1 cellular context compared by ENCODE assay signal in the genomic region with DNA sequence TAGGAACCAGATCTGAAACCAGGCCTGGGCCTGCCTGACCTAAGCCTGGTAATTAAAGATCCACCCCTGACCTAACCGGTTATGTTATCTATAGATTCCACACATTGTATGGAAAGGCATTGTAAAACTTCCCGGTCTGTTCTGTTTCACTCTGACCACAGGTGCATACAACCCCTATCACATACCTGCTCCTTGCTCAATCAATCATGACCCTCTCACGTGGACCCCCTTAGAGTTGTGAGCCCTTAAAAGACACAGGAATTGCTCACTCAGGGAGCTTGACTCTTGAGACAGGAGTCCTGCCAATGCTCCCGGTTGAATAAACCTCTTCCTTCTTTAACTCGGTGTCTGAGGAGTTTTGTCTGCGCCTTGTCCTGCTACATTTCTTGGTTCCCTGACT.
TF ChIP-seq lines count a peak whose summit lies in the region.

No MANE protein-coding gene starts in this region.

TF ChIP-seq in HepG2, 621 proteins besides CTCF, POLR2A, EP300 and RAD21:
- TF ChIP-seq, protein P1, sequence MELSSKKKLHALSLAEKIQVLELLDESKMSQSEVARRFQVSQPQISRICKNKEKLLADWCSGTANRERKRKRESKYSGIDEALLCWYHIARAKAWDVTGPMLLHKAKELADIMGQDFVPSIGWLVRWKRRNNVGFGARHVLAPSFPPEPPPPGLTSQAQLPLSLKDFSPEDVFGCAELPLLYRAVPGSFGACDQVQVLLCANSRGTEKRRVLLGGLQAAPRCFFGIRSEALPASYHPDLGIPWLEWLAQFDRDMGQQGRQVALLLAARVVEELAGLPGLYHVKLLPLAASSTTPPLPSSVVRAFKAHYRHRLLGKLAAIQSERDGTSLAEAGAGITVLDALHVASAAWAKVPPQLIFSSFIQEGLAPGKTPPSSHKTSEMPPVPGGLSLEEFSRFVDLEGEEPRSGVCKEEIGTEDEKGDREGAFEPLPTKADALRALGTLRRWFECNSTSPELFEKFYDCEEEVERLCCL (CRISPR knock-in tag; IDR thresholded peaks at IDR 0.05; ENCODE audit: borderline replicate concordance) = no peak
- TF ChIP-seq SYNCRIP (IDR thresholded peaks at IDR 0.05; ENCODE audit: insufficient read depth, low read depth, low read length) = no peak
- no peak for TF ChIP-seq SOX5 (CRISPR knock-in tag; IDR thresholded peaks at IDR 0.05; ENCODE audit: borderline replicate concordance)
- TF ChIP-seq, protein P2, sequence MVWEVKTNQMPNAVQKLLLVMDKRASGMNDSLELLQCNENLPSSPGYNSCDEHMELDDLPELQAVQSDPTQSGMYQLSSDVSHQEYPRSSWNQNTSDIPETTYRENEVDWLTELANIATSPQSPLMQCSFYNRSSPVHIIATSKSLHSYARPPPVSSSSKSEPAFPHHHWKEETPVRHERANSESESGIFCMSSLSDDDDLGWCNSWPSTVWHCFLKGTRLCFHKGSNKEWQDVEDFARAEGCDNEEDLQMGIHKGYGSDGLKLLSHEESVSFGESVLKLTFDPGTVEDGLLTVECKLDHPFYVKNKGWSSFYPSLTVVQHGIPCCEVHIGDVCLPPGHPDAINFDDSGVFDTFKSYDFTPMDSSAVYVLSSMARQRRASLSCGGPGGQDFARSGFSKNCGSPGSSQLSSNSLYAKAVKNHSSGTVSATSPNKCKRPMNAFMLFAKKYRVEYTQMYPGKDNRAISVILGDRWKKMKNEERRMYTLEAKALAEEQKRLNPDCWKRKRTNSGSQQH (CRISPR knock-in tag; IDR thresholded peaks at IDR 0.05; ENCODE audit: low read depth) = no peak
- TF ChIP-seq KAT7 (CRISPR knock-in tag; IDR thresholded peaks at IDR 0.05; ENCODE audit: borderline replicate concordance) = no peak
- no peak for TF ChIP-seq CHCHD3 (CRISPR knock-in tag; IDR thresholded peaks at IDR 0.05)
- TF ChIP-seq ARNT2 (CRISPR knock-in tag; IDR thresholded peaks at IDR 0.05; ENCODE audit: low read depth) = no peak
- TF ChIP-seq PLRG1 (conservative IDR thresholded peaks at IDR 0.05) = no peak
- TF ChIP-seq GTF3A (CRISPR knock-in tag; conservative IDR thresholded peaks at IDR 0.05) = no peak
- TF ChIP-seq EED (CRISPR knock-in tag; IDR thresholded peaks at IDR 0.05) = no peak
- TF ChIP-seq, protein P3, sequence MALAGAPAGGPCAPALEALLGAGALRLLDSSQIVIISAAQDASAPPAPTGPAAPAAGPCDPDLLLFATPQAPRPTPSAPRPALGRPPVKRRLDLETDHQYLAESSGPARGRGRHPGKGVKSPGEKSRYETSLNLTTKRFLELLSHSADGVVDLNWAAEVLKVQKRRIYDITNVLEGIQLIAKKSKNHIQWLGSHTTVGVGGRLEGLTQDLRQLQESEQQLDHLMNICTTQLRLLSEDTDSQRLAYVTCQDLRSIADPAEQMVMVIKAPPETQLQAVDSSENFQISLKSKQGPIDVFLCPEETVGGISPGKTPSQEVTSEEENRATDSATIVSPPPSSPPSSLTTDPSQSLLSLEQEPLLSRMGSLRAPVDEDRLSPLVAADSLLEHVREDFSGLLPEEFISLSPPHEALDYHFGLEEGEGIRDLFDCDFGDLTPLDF (CRISPR knock-in tag; IDR thresholded peaks at IDR 0.05) = no peak
- TF ChIP-seq SOX6 (IDR thresholded peaks at IDR 0.05) = no peak
- no peak for TF ChIP-seq SOX6 (CRISPR knock-in tag; IDR thresholded peaks at IDR 0.05)
- no peak for TF ChIP-seq ZKSCAN5 (CRISPR knock-in tag; IDR thresholded peaks at IDR 0.05)
TF ChIP-seq in HepG2: peak in this region for 0.
